Comparison of ENCODE assay signal across 8 cellular contexts in genomic region chr1:15261155-15262002, GRCh38. TPM values are rescaled to one million over a fixed set of nuclear protein-coding genes. Genes with fewer than 3 reads are reported as not detected.
DNase-seq lines count a peak whose midpoint lies in the region; ATAC-seq and TF ChIP-seq lines count a peak whose summit lies in the region.

No MANE protein-coding gene starts in this region.

- H3K27ac Mint-ChIP-seq in activated B cell treated with CpG ODN at 0.5 μM for 24 hours = no peak overlapping the region
- H3K27ac Mint-ChIP-seq in stimulated activated effector memory CD8-positive, alpha-beta T cell treated with anti-CD3 and anti-CD28 coated beads, Interleukin-12 subunit alpha, Interleukin-12 subunit beta, amount 100 ng/mL, for 72 hours = peak overlapping the region; percentile 21

- 36% methylated on average over 20 of the region's 20 CpGs for WGBS in right cardiac atrium

- peaks cover 12% of the 10 kb centered on the region for H3K4me1 Mint-ChIP-seq in activated B cell treated with CpG ODN at 0.5 μM for 24 hours
- H3K4me1 Mint-ChIP-seq in stimulated activated effector memory CD8-positive, alpha-beta T cell treated with anti-CD3 and anti-CD28 coated beads, Interleukin-12 subunit alpha, Interleukin-12 subunit beta, amount 100 ng/mL, for 72 hours = peaks cover 19% of the 10 kb centered on the region

- DNase-seq in HEK293T (ENCODE audit: extremely low spot score) (no peak), activated B cell treated with CpG ODN at 0.5 μM for 24 hours (no peak), right cardiac atrium (peak; percentile 62 to 72 (median 69)), SJCRH30 (no peak), NCI-H2029 treated with DMSO at 0.1 percent for 48 hours (lab: John Stamatoyannopoulos, UW) (no peak)
- no peak for DNase-seq in stimulated activated effector memory CD8-positive, alpha-beta T cell treated with anti-CD3 and anti-CD28 coated beads, Interleukin-12 subunit alpha, Interleukin-12 subunit beta, amount 100 ng/mL, for 72 hours (ENCODE audit: low spot score in 2 of 2)

- TF ChIP-seq CTCF in activated B cell treated with CpG ODN at 0.5 μM for 24 hours (IDR thresholded peaks at IDR 0.05) = no peak

- H3K4me3 ChIP-seq in right cardiac atrium (ENCODE audit: low read length) = no peak overlapping the region
- no peak overlapping the region for H3K4me3 ChIP-seq in SJCRH30

- H3K27ac ChIP-seq in right cardiac atrium (ENCODE audit: low read length) (peak overlapping the region; percentile 22), SJCRH30 (no peak overlapping the region)

- H3K27me3 ChIP-seq in right cardiac atrium (ENCODE audit: control insufficient read depth, insufficient read depth) = no peaks in the 10 kb centered on the region
- H3K27me3 ChIP-seq in SJCRH30 = no peaks in the 10 kb centered on the region

- peaks cover 5% of the 10 kb centered on the region for H3K9me3 Mint-ChIP-seq in activated B cell treated with CpG ODN at 0.5 μM for 24 hours
- no peaks in the 10 kb centered on the region for H3K9me3 Mint-ChIP-seq in stimulated activated effector memory CD8-positive, alpha-beta T cell treated with anti-CD3 and anti-CD28 coated beads, Interleukin-12 subunit alpha, Interleukin-12 subunit beta, amount 100 ng/mL, for 72 hours

- ATAC-seq in activated B cell treated with CpG ODN at 0.5 μM for 24 hours (ENCODE audit: low read depth) (no peak), right cardiac atrium (peak; percentile 82 to 86), GM18867 (IDR thresholded peaks at IDR 0.05; ENCODE audit: unreplicated experiment) (no peak), GM21526 (IDR thresholded peaks at IDR 0.05; ENCODE audit: low FRiP score, unreplicated experiment) (no peak)
- peak; percentile 93 for ATAC-seq in stimulated activated effector memory CD8-positive, alpha-beta T cell treated with anti-CD3 and anti-CD28 coated beads, Interleukin-12 subunit alpha, Interleukin-12 subunit beta, amount 100 ng/mL, for 72 hours

- H3K9me3 ChIP-seq in right cardiac atrium (ENCODE audit: control insufficient read depth, low read length) (no peaks in the 10 kb centered on the region), SJCRH30 (replicated peaks) (no peaks in the 10 kb centered on the region; the same call in 1 of the 2 replicates)

- CTCF ChIA-PET in HEK293T (lab: Yijun Ruan, JAX) = no interaction called here
- CTCF ChIA-PET in activated B cell treated with CpG ODN at 0.5 μM for 24 hours (lab: Charles Lee) = no interaction called here

- H3K4me3 Mint-ChIP-seq in activated B cell treated with CpG ODN at 0.5 μM for 24 hours = peak overlapping the region; percentile 52
- H3K4me3 Mint-ChIP-seq in stimulated activated effector memory CD8-positive, alpha-beta T cell treated with anti-CD3 and anti-CD28 coated beads, Interleukin-12 subunit alpha, Interleukin-12 subunit beta, amount 100 ng/mL, for 72 hours = peak overlapping the region; percentile 62

- H3K36me3 ChIP-seq in SJCRH30 = no peaks in the 10 kb centered on the region

- peaks cover 28% of the 10 kb centered on the region for H3K27me3 Mint-ChIP-seq in activated B cell treated with CpG ODN at 0.5 μM for 24 hours

- POLR2A ChIA-PET in HEK293T (lab: Yijun Ruan, JAX) (interaction anchor here (1.1 kb wide), 1 partner anchor 17 kb away, joined by 3 read pairs; no protein-coding TSS in a partner anchor), activated B cell treated with CpG ODN at 0.5 μM for 24 hours (lab: Charles Lee) (no interaction called here)

- H3K36me3 Mint-ChIP-seq in activated B cell treated with CpG ODN at 0.5 μM for 24 hours (ENCODE audit: low read depth) = no peaks in the 10 kb centered on the region
- H3K36me3 Mint-ChIP-seq in stimulated activated effector memory CD8-positive, alpha-beta T cell treated with anti-CD3 and anti-CD28 coated beads, Interleukin-12 subunit alpha, Interleukin-12 subunit beta, amount 100 ng/mL, for 72 hours = no peaks in the 10 kb centered on the region

- peaks cover 10% of the 10 kb centered on the region for H3K4me1 ChIP-seq in right cardiac atrium (ENCODE audit: control insufficient read depth, insufficient read depth, low read length)
- peaks cover 13% of the 10 kb centered on the region for H3K4me1 ChIP-seq in SJCRH30

- intact Hi-C loops in activated B cell treated with CpG ODN at 0.5 μM for 24 hours (cut with micrococcal nuclease) = no loop called here
- intact Hi-C loops in right cardiac atrium (cut with DNase I) = no loop called here

TF ChIP-seq in HEK293T, 16 proteins besides CTCF, POLR2A, EP300 and RAD21:
- no peak for TF ChIP-seq ELF4 (IDR thresholded peaks at IDR 0.05)
- TF ChIP-seq, protein P1, sequence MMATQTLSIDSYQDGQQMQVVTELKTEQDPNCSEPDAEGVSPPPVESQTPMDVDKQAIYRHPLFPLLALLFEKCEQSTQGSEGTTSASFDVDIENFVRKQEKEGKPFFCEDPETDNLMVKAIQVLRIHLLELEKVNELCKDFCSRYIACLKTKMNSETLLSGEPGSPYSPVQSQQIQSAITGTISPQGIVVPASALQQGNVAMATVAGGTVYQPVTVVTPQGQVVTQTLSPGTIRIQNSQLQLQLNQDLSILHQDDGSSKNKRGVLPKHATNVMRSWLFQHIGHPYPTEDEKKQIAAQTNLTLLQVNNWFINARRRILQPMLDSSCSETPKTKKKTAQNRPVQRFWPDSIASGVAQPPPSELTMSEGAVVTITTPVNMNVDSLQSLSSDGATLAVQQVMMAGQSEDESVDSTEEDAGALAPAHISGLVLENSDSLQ (IDR thresholded peaks at IDR 0.05) = peak; percentile 31

RNA-seq across cellular contexts. Expression of gene FHAD1, which starts 14.4 kb away (rescaled TPM):
- not detected in 2 replicates for total RNA-seq in activated B cell treated with CpG ODN at 0.5 μM for 24 hours
- total RNA-seq in right cardiac atrium = 1 to 10 TPM in 1 of 4 donors, under 1 TPM in 2, not detected in 1; 0.06 to 1.0 (median 0.09) TPM
- 0.25 TPM for polyA plus RNA-seq in right cardiac atrium
- total RNA-seq in SJCRH30 (2014; rRNA removed; shearing (Covaris generic)) = 1.7 and 2.3 TPM in 2 replicates

Comparison
In these comparisons a context has a peak if more than half of its experiments do, and no peak if none do; other contexts are left out.
1. DNase-seq: peak in right cardiac atrium (3 of 3); none in HEK293T (single experiment), activated B cell treated with CpG ODN at 0.5 μM for 24 hours (single experiment), stimulated activated effector memory CD8-positive, alpha-beta T cell treated with anti-CD3 and anti-CD28 coated beads, Interleukin-12 subunit alpha, Interleukin-12 subunit beta, amount 100 ng/mL, for 72 hours (0 of 2), SJCRH30 (0 of 2) and NCI-H2029 treated with DMSO at 0.1 percent for 48 hours (single experiment).
2. ATAC-seq: peak in right cardiac atrium (2 of 2) and stimulated activated effector memory CD8-positive, alpha-beta T cell treated with anti-CD3 and anti-CD28 coated beads, Interleukin-12 subunit alpha, Interleukin-12 subunit beta, amount 100 ng/mL, for 72 hours (single experiment); none in activated B cell treated with CpG ODN at 0.5 μM for 24 hours (single experiment), GM18867 (single experiment) and GM21526 (single experiment).